Comparison of ENCODE assay signal across 9 cellular contexts in genomic region chr17:45893725-45894021, GRCh38. TPM values are rescaled to one million over a fixed set of nuclear protein-coding genes. Genes with fewer than 3 reads are reported as not detected.
DNase-seq lines count a peak whose midpoint lies in the region; ATAC-seq and TF ChIP-seq lines count a peak whose summit lies in the region.
"Had no signal": no experiment of that assay in that cellular context is flagged by ENCODE, and none has a peak within 500 bp of the region (broad histone marks: within the 10 kb centered on the region; RNA-seq: fewer than 3 reads in every experiment).

No MANE protein-coding gene starts in this region.

- H3K9me2 ChIP-seq in neural cell (ENCODE audit: insufficient read depth, low read length), result no peaks in the 10 kb centered on the region

- peaks cover 3% of the 10 kb centered on the region for H3F3A ChIP-seq in neural cell (ENCODE audit: insufficient read depth, low read length, poor library complexity, severe bottlenecking)

- H3K4me2 ChIP-seq in neural cell (ENCODE audit: low read length), result peak overlapping the region; percentile 33

- CTCF ChIA-PET in BJ (lab: Yijun Ruan, JAX), result interaction anchor here (0.7 to 2.5 kb wide), 6 partner anchors 9 to 266 kb away, joined by 3 to 11 read pairs (median 4); no protein-coding TSS in a partner anchor

- H3K4me3 ChIP-seq in BJ (ENCODE audit: low read depth, low read length) (peak overlapping the region; percentile 44), duodenal mucosa (ENCODE audit: low read depth in 1 of 2, low read length in 2 of 2) (peak overlapping the region; percentile 72 to 79), neural cell (ENCODE audit: low read length) (peak overlapping the region; percentile 100)
- peak overlapping the region; percentile 49; the same call in 1 of the 2 replicates for H3K4me3 ChIP-seq in Jurkat, Clone E6-1 (ENCODE audit: low read length)

- H2AFZ ChIP-seq in neural cell (ENCODE audit: low read depth, low read length), result peak overlapping the region; percentile 87

- H3K36me3 ChIP-seq in BJ (ENCODE audit: control insufficient read depth, insufficient read depth, low read length) (no peaks in the 10 kb centered on the region), duodenal mucosa (ENCODE audit: control insufficient read depth in 1 of 2, insufficient read depth in 2 of 2, low read length in 2 of 2) (no peaks in the 10 kb centered on the region), neural cell (ENCODE audit: insufficient read depth, low read length) (no peaks in the 10 kb centered on the region)
- H3K36me3 ChIP-seq: neutrophil had no signal

- H3K4me1 ChIP-seq in duodenal mucosa (ENCODE audit: control insufficient read depth in 1 of 2, insufficient read depth in 2 of 2, low read length in 2 of 2), result peaks cover 0 to 17% of the 10 kb centered on the region in 2 donors

- no peaks in the 10 kb centered on the region for H4K20me1 ChIP-seq in neural cell (ENCODE audit: insufficient read depth)

- no peak for TF ChIP-seq RAD21 in neural cell (conservative IDR thresholded peaks at IDR 0.05)

- TF ChIP-seq CTCF in BJ (IDR thresholded peaks at IDR 0.05; ENCODE audit: insufficient read depth, low read depth, low read length), result no peak
- no peak for TF ChIP-seq CTCF in neural cell (IDR thresholded peaks at IDR 0.05; ENCODE audit: poor library complexity, severe bottlenecking)

- H3K27ac ChIP-seq in duodenal mucosa (ENCODE audit: low read depth, low read length) (no peak overlapping the region), neural cell (ENCODE audit: low read length) (peak overlapping the region; percentile 75)
- H3K27ac ChIP-seq: neutrophil had no signal

- no peak for DNase-seq in BJ (ENCODE audit: low read depth)
- no peak for DNase-seq in Jurkat, Clone E6-1 (ENCODE audit: low read depth, low spot score)
- no peak for DNase-seq in AG08395 (ENCODE audit: low spot score)
- DNase-seq in NCI-H524 (lab: John Stamatoyannopoulos, UW), result no peak
- DNase-seq in amygdala (lab: John Stamatoyannopoulos, UW), result no peak

- H3K27me3 ChIP-seq in BJ (ENCODE audit: control insufficient read depth, insufficient read depth, low read length), result peaks cover 24% of the 10 kb centered on the region
- peaks cover 31 to 42% of the 10 kb centered on the region in 2 donors for H3K27me3 ChIP-seq in duodenal mucosa (ENCODE audit: control insufficient read depth in 1 of 2, insufficient read depth in 2 of 2, low read length in 2 of 2)
- H3K27me3 ChIP-seq in neural cell (ENCODE audit: insufficient read depth, low read depth, low read length), result peaks cover 7% of the 10 kb centered on the region

- H3K79me2 ChIP-seq in neural cell (replicated peaks; ENCODE audit: insufficient read depth, low read length), result peaks cover 29% of the 10 kb centered on the region

- TF ChIP-seq EP300 in neural cell (conservative IDR thresholded peaks at IDR 0.05; ENCODE audit: poor library complexity, severe bottlenecking), result no peak

- POLR2A ChIA-PET in BJ (lab: Charles Lee), result interaction anchor here (0.7 kb wide), 1 partner anchor 44 kb away, joined by 5 read pairs; no protein-coding TSS in a partner anchor

- peak overlapping the region; percentile 59 to 64 for H3K9ac ChIP-seq in duodenal mucosa (ENCODE audit: low read depth in 1 of 2, low read length in 2 of 2)
- peak overlapping the region; percentile 99 for H3K9ac ChIP-seq in neural cell (ENCODE audit: low read length)

- H3K9me3 ChIP-seq in duodenal mucosa (ENCODE audit: control insufficient read depth in 1 of 2, low read length in 2 of 2) (no peaks in the 10 kb centered on the region), neural cell (ENCODE audit: low read length) (no peaks in the 10 kb centered on the region)
- H3K9me3 ChIP-seq: neutrophil had no signal

- ATAC-seq in GM19324 (IDR thresholded peaks at IDR 0.05; ENCODE audit: low FRiP score, unreplicated experiment), result no peak

TF ChIP-seq in neural cell, 6 proteins besides CTCF, POLR2A, EP300 and RAD21:
- TF ChIP-seq POLR2AphosphoS5 (IDR thresholded peaks at IDR 0.05) (no peak), TAF1 (IDR thresholded peaks at IDR 0.05; ENCODE audit: low read depth) (no peak), REST (IDR thresholded peaks at IDR 0.05; ENCODE audit: borderline replicate concordance) (no peak), SMC3 (conservative IDR thresholded peaks at IDR 0.05; ENCODE audit: poor library complexity) (no peak), MXI1 (conservative IDR thresholded peaks at IDR 0.05; ENCODE audit: poor library complexity, severe bottlenecking) (no peak), EZH2 (IDR thresholded peaks at IDR 0.05; ENCODE audit: borderline replicate concordance, insufficient read depth, low read length, poor library complexity, severe bottlenecking) (no peak)

RNA-seq across cellular contexts. Expression of gene MAPT, which starts 0.7 kb away (rescaled TPM):
- polyA plus RNA-seq in BJ (2011; rRNA removed), result 0.16 and 0.23 TPM in 2 replicates
- polyA minus RNA-seq in BJ (2011; rRNA and poly(A)+ RNA removed), result 0.15 TPM in 1 of 2 replicates, not detected in the other
- 16.8 TPM for polyA plus RNA-seq in Jurkat, Clone E6-1 (2012; ENCODE audit: insufficient read depth, insufficient read length)
- polyA plus RNA-seq in neural cell, result 94.5 and 101 TPM in 2 replicates
- polyA minus RNA-seq in neural cell, result 118 and 135 TPM in 2 replicates

RNA-seq across cellular contexts. Expression of gene SPPL2C, which starts 49.0 kb away (rescaled TPM):
- polyA plus RNA-seq in BJ (2011; rRNA removed) (not detected in 2 replicates), neural cell (not detected in 2 replicates)
- polyA minus RNA-seq in BJ (2011; rRNA and poly(A)+ RNA removed), result not detected in 2 replicates
- polyA plus RNA-seq in Jurkat, Clone E6-1 (2012; ENCODE audit: insufficient read depth, insufficient read length), result not detected
- polyA minus RNA-seq in neural cell, result not detected in 2 replicates

Comparison
In these comparisons a context has a peak if more than half of its experiments do, and no peak if none do; other contexts are left out.
1. H3K4me3 ChIP-seq: peak in every context shown above with its lines; median percentile 100 in neural cell; 76 in duodenal mucosa; 49 in Jurkat, Clone E6-1; 44 in BJ.
2. RNA of gene MAPT, which starts 0.7 kb away (polyA plus RNA-seq): 94.5 to 101 TPM in neural cell; 0.16 to 0.23 TPM in BJ; every median in the first group is over 10 times any median in the second.